ENCODE assay signal across 8 cellular contexts in the genomic region with DNA sequence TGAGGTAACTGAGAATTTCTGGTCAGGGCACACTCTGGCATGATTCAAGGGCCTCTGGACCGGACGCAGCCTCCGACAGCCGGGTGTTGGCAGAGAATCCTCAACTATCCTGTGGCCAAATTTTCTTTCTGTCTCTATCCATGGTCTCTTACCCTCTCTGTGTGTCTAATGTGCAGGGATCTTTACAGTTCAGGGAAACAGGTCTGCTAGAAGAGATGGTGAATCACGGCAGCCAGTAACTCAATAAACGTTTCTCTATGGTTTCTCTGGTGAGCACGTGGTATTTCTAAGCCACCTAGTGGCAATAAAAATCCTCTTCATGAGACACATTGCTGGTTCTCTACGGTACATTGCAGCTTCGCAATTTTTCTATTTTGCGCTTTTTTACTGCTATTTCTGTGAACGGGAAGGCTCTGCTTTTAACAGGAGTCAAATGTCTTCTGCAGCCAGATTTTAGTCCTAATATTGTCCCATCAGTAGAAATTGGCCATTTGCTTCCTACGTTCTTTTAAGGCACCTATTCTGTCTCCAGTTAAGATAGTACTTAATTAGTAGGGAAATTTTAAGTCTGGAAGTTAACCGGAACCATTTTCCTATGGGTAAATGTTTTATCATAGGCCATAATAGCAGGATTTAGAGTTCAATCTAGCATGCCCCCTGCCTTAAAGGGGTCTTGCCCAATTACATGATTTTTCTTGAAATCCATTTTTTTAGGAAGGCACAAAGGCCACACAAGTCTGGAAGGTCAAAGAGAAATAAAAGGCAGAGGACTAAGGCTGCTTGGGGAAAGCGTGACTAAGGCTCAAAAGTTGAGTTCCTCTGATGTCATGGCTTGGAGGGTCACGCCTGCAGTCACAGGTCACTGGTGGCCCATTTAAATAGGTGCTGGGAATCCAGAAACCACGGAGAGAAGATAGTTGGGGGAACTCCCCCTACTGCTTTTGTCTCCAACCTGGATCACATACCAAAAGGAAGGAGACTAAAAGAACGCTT. TPM values are rescaled to one million over a fixed set of nuclear protein-coding genes. Genes with fewer than 3 reads are reported as not detected.
DNase-seq lines count a peak whose midpoint lies in the region; ATAC-seq and TF ChIP-seq lines count a peak whose summit lies in the region.

No MANE protein-coding gene starts in this region.

- WGBS in H9 (ENCODE audit: extremely low coverage, insufficient read length, low lambda C conversion rate) = no CpG with 5 or more reads among the region's 17 CpGs

- no peak overlapping the region for H2AFZ ChIP-seq in H9 (ENCODE audit: low read length)

- no peak overlapping the region for H2BK20ac ChIP-seq in H9 (ENCODE audit: low read depth, low read length, poor library complexity, severe bottlenecking)

- peak overlapping the region; percentile 93; the same call in 1 of the 2 replicates for H3K14ac ChIP-seq in H9 (ENCODE audit: insufficient read depth, low read length)

- H4K5ac ChIP-seq in H9 (ENCODE audit: insufficient read length, low read depth, low read length) = peak overlapping the region; percentile 55

- peak overlapping the region; percentile 58 for H3K18ac ChIP-seq in H9 (ENCODE audit: insufficient read length, low read depth, low read length)

- H4K91ac ChIP-seq in H9 (ENCODE audit: insufficient read length, low read depth, low read length) = no peak overlapping the region

- no peaks in the 10 kb centered on the region; a peak in 1 of 5 replicates for H3K9me3 Mint-ChIP-seq in H9
- no peaks in the 10 kb centered on the region for H3K9me3 Mint-ChIP-seq in stimulated activated memory B cell treated with anti-CD40 and anti-IgM and Interleukin-4, amounts not matched to agents 10 μg/mL and 1 μg/mL and 100 μg/mL, for 72 hours

- peaks cover 37 to 45% (median 38%) of the 10 kb centered on the region in 3 experiments for H3K36me3 Mint-ChIP-seq in H9 (ENCODE audit: insufficient read depth in 1 of 3, low read depth in 3 of 3)
- H3K36me3 Mint-ChIP-seq in stimulated activated memory B cell treated with anti-CD40 and anti-IgM and Interleukin-4, amounts not matched to agents 10 μg/mL and 1 μg/mL and 100 μg/mL, for 72 hours = no peaks in the 10 kb centered on the region

- H3K9ac ChIP-seq in H9 (ENCODE audit: extremely low read depth, insufficient read length, low read length) = peak overlapping the region; percentile 97

- H3K4me3 ChIP-seq in cardiac fibroblast (replicated peaks in 1 of 2; ENCODE audit: low read depth in 2 of 2, low read length in 2 of 2) = no peak overlapping the region

- H3K9me3 ChIP-seq in H9 (ENCODE audit: control insufficient read depth, low read depth, low read length) = no peaks in the 10 kb centered on the region

- H3K27ac ChIP-seq in H9 (ENCODE audit: insufficient read length, low read depth, low read length) (peak overlapping the region; percentile 95), RWPE1 (no peak overlapping the region)

- no peak overlapping the region for H3K23ac ChIP-seq in H9 (ENCODE audit: insufficient read length, low read depth, low read length)

- H3K27me3 ChIP-seq in H9 (ENCODE audit: insufficient read depth, low read length) = no peaks in the 10 kb centered on the region

- DNase-seq in DMS 273 treated with DMSO at 0.1 percent for 48 hours (lab: John Stamatoyannopoulos, UW) = peak; percentile 21
- peak; percentile 40 for DNase-seq in H9
- DNase-seq in RWPE1 (ENCODE audit: low spot score) = peak; percentile 62
- DNase-seq in cardiac fibroblast (ENCODE audit: low read depth in 2 of 2) = peak; percentile 76 to 82
- peak; percentile 87 for DNase-seq in kidney tubule cell (ENCODE audit: low spot score)

- H3K56ac ChIP-seq in H9 (ENCODE audit: insufficient read length, low read depth, low read length) = peak overlapping the region; percentile 69

- TF ChIP-seq CTCF in H9 (conservative IDR thresholded peaks at IDR 0.05) (peak; percentile 76), RWPE1 (conservative IDR thresholded peaks at IDR 0.05; ENCODE audit: low read depth) (peak; percentile 59), cardiac fibroblast (IDR thresholded peaks at IDR 0.05; ENCODE audit: low read depth, low read length) (peak; percentile 59)

- ATAC-seq in stimulated activated memory B cell treated with anti-CD40 and anti-IgM and Interleukin-4, amounts not matched to agents 10 μg/mL and 1 μg/mL and 100 μg/mL, for 72 hours = peak; percentile 87
- ATAC-seq in HG03039 (IDR thresholded peaks at IDR 0.05; ENCODE audit: unreplicated experiment) = no peak
- ATAC-seq in HG03139 (IDR thresholded peaks at IDR 0.05; ENCODE audit: unreplicated experiment) = no peak

- no peaks in the 10 kb centered on the region for H4K20me1 ChIP-seq in H9 (ENCODE audit: control insufficient read depth, insufficient read depth, insufficient read length)

- H3K4me1 Mint-ChIP-seq in H9 = peaks cover 35 to 37% of the 10 kb centered on the region in 2 experiments
- peaks cover 22% of the 10 kb centered on the region for H3K4me1 Mint-ChIP-seq in stimulated activated memory B cell treated with anti-CD40 and anti-IgM and Interleukin-4, amounts not matched to agents 10 μg/mL and 1 μg/mL and 100 μg/mL, for 72 hours

- peaks cover 11% of the 10 kb centered on the region for H3K23me2 ChIP-seq in H9 (ENCODE audit: insufficient read length, low read depth, low read length, poor library complexity, severe bottlenecking)

- peaks cover 14% of the 10 kb centered on the region; the same call in 1 of the 2 replicates for H3K79me2 ChIP-seq in H9 (ENCODE audit: insufficient read depth, low read length)

- H2BK15ac ChIP-seq in H9 (ENCODE audit: low read depth, low read length) = no peak overlapping the region

- H2AK5ac ChIP-seq in H9 (ENCODE audit: insufficient read length, low read length) = no peak overlapping the region

- H2BK12ac ChIP-seq in H9 (ENCODE audit: insufficient read length, low read depth, low read length) = no peak overlapping the region

- peak overlapping the region; percentile 91 for H3K4me2 ChIP-seq in H9 (ENCODE audit: insufficient read depth, insufficient read length, low read length)

- peak overlapping the region; percentile 66; the same call in 1 of the 2 replicates for H3K4ac ChIP-seq in H9 (ENCODE audit: low read depth, low read length)

- H3K27me3 Mint-ChIP-seq in H9 (ENCODE audit: low read depth) = no peaks in the 10 kb centered on the region
- H3K27me3 Mint-ChIP-seq in stimulated activated memory B cell treated with anti-CD40 and anti-IgM and Interleukin-4, amounts not matched to agents 10 μg/mL and 1 μg/mL and 100 μg/mL, for 72 hours = no peaks in the 10 kb centered on the region

- H4K8ac ChIP-seq in H9 (replicated peaks; ENCODE audit: insufficient read length, low read depth, low read length) = no peak overlapping the region

- POLR2A ChIA-PET in RWPE1 (lab: Yijun Ruan, JAX; ENCODE audit: low non-redundant PET) = no interaction called here

- peak overlapping the region; percentile 88 to 91 for H3K4me3 Mint-ChIP-seq in H9
- H3K4me3 Mint-ChIP-seq in stimulated activated memory B cell treated with anti-CD40 and anti-IgM and Interleukin-4, amounts not matched to agents 10 μg/mL and 1 μg/mL and 100 μg/mL, for 72 hours = no peak overlapping the region

- H2BK120ac ChIP-seq in H9 (ENCODE audit: low read depth, low read length, poor library complexity, severe bottlenecking) = peak overlapping the region; percentile 71

- peaks cover 2% of the 10 kb centered on the region; the same call in 1 of the 2 replicates for H3K4me1 ChIP-seq in H9 (ENCODE audit: insufficient read depth, low read length)

- H3K79me1 ChIP-seq in H9 (ENCODE audit: insufficient read depth, low read depth, low read length, poor library complexity, severe bottlenecking) = no peaks in the 10 kb centered on the region

- H3T11ph ChIP-seq in H9 (ENCODE audit: low read length) = peak overlapping the region; percentile 41

- H2BK5ac ChIP-seq in H9 (ENCODE audit: insufficient read length, low read length) = peak overlapping the region; percentile 80

- CTCF ChIA-PET in RWPE1 (lab: Yijun Ruan, JAX) = interaction anchor here (1.8 kb wide), 1 partner anchor 10 kb away, joined by 5 read pairs; no protein-coding TSS in a partner anchor

- H3K27ac Mint-ChIP-seq in H9 = peak overlapping the region; percentile 97 to 98 (median 97)
- peak overlapping the region; percentile 15 for H3K27ac Mint-ChIP-seq in stimulated activated memory B cell treated with anti-CD40 and anti-IgM and Interleukin-4, amounts not matched to agents 10 μg/mL and 1 μg/mL and 100 μg/mL, for 72 hours

RNA-seq across cellular contexts. Expression of a gene that starts 31.5 kb away (rescaled TPM):
- total RNA-seq in H9 (2021) = 107 TPM in 2 replicates

RNA-seq across cellular contexts. Expression of a gene that starts 35.3 kb away (rescaled TPM):
- not detected in 2 replicates for total RNA-seq in H9 (2021)

RNA-seq across cellular contexts. Expression of a gene that starts 47.5 kb away (rescaled TPM):
- total RNA-seq in H9 (2021) = 0.77 and 1.1 TPM in 2 replicates

Comparison
In these comparisons a context has a peak if more than half of its experiments do, and no peak if none do; other contexts are left out.
1. DNase-seq: peak in every context shown above with its lines; median percentile 87 in kidney tubule cell; 79 in cardiac fibroblast; 62 in RWPE1; 40 in H9; 21 in DMS 273 treated with DMSO at 0.1 percent for 48 hours.